In the genomic region with DNA sequence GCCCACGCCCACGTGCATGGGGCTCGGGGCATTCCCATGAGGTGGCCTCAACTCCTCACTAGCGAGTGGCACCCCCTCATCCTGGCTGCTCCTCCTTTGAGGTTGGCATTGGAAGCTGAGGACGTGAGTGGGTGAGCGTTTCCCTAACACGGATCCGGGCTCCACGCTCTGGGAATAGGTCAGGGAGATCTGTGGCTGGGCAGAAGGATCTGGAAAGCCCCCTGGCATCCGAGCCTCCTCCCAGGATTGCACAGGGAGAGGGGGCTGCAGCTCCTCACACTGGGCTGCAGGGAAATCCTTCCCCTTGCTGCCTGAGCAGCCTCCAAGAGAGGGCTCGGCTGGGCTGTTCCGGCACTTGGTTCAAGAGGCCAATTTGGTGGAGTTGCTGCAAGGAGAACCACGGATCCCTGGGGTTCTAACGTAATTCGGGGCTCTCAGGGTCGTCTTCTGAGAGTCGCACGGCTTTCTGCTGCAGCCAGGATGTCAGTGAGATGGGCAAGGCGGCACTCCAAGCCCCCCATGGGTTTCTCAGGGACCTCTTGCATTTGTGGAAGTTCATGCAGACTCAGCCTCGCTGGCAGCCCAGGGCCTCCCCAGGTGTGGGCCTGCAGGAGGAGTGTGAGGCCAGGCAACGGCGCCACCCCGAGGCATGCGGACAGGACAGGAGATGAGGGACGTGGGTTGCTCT, we compare ENCODE assay signal across 24 cellular contexts.
"Had no signal": no experiment of that assay in that cellular context is flagged by ENCODE, and none has a peak within 500 bp of the region (broad histone marks: within the 10 kb centered on the region; RNA-seq: fewer than 3 reads in every experiment).

No MANE protein-coding gene starts in this region.

- H3K9me3 Mint-ChIP-seq: activated CD4-positive, alpha-beta T cell treated with anti-CD3 and anti-CD28 coated beads, Interleukin-2, amount 10 ng/mL, durations not matched to agents 7 days and 5 days; activated naive CD4-positive, alpha-beta T cell treated with anti-CD3 and anti-CD28 coated beads, Interleukin-2, amount 50 U/mL, for 24 hours; central memory CD8-positive, alpha-beta T cell; naive thymus-derived CD4-positive, alpha-beta T cell; stimulated activated effector memory CD8-positive, alpha-beta T cell treated with anti-CD3 and anti-CD28 coated beads, Interleukin-12 subunit alpha, Interleukin-12 subunit beta, amount 100 ng/mL, for 72 hours; T-cell; T-helper 2 cell treated with Interferon-gamma antibody and Interleukin-4, amounts not matched to agents 5 μg/mL and 100 μg/mL, for 36 hours had no signal

- H3K27ac ChIP-seq: adrenal gland, coronary artery, epithelial cell of prostate, heart left ventricle, pancreas, skin epidermis, stomach, suprapubic skin, WERI-Rb-1 had no signal

- H3K36me3 Mint-ChIP-seq: activated naive CD4-positive, alpha-beta T cell treated with anti-CD3 and anti-CD28 coated beads, Interleukin-2, amount 50 U/mL, for 24 hours; naive thymus-derived CD4-positive, alpha-beta T cell; stimulated activated effector memory CD8-positive, alpha-beta T cell treated with anti-CD3 and anti-CD28 coated beads, Interleukin-12 subunit alpha, Interleukin-12 subunit beta, amount 100 ng/mL, for 72 hours; T-cell had no signal

- H3K27ac Mint-ChIP-seq: activated CD4-positive, alpha-beta T cell treated with anti-CD3 and anti-CD28 coated beads, Interleukin-2, amount 10 ng/mL, durations not matched to agents 7 days and 5 days; activated naive CD4-positive, alpha-beta T cell treated with anti-CD3 and anti-CD28 coated beads, Interleukin-2, amount 50 U/mL, for 24 hours; naive thymus-derived CD4-positive, alpha-beta T cell; stimulated activated effector memory CD8-positive, alpha-beta T cell treated with anti-CD3 and anti-CD28 coated beads, Interleukin-12 subunit alpha, Interleukin-12 subunit beta, amount 100 ng/mL, for 72 hours; T-cell; T-helper 2 cell treated with Interferon-gamma antibody and Interleukin-4, amounts not matched to agents 5 μg/mL and 100 μg/mL, for 36 hours had no signal

- H3K27me3 Mint-ChIP-seq: activated CD4-positive, alpha-beta T cell treated with anti-CD3 and anti-CD28 coated beads, Interleukin-2, amount 10 ng/mL, durations not matched to agents 7 days and 5 days; activated naive CD4-positive, alpha-beta T cell treated with anti-CD3 and anti-CD28 coated beads, Interleukin-2, amount 50 U/mL, for 24 hours; central memory CD8-positive, alpha-beta T cell; naive thymus-derived CD4-positive, alpha-beta T cell; T-cell had no signal

- H3K4me3 ChIP-seq: adrenal gland, coronary artery, heart left ventricle, lung, pancreas, skin epidermis, stomach, suprapubic skin, tibial nerve had no signal

- H3K27me3 ChIP-seq: adrenal gland, pancreas, stomach, suprapubic skin, tibial nerve had no signal

- H3K9me3 ChIP-seq: adrenal gland, heart left ventricle, pancreas, suprapubic skin, tibial nerve had no signal

- H3K36me3 ChIP-seq: adrenal gland, heart left ventricle, pancreas, stomach, suprapubic skin had no signal

- H3K4me1 ChIP-seq: adrenal gland, heart left ventricle, pancreas, stomach had no signal

- H3K4me3 Mint-ChIP-seq: activated CD4-positive, alpha-beta T cell treated with anti-CD3 and anti-CD28 coated beads, Interleukin-2, amount 10 ng/mL, durations not matched to agents 7 days and 5 days; activated naive CD4-positive, alpha-beta T cell treated with anti-CD3 and anti-CD28 coated beads, Interleukin-2, amount 50 U/mL, for 24 hours; central memory CD8-positive, alpha-beta T cell; naive thymus-derived CD4-positive, alpha-beta T cell; stimulated activated effector memory CD8-positive, alpha-beta T cell treated with anti-CD3 and anti-CD28 coated beads, Interleukin-12 subunit alpha, Interleukin-12 subunit beta, amount 100 ng/mL, for 72 hours; T-cell; T-helper 2 cell treated with Interferon-gamma antibody and Interleukin-4, amounts not matched to agents 5 μg/mL and 100 μg/mL, for 36 hours had no signal

- DNase-seq: activated CD4-positive, alpha-beta T cell treated with anti-CD3 and anti-CD28 coated beads, Interleukin-2, amount 10 ng/mL, durations not matched to agents 7 days and 5 days; activated CD4-positive, CD25-positive, alpha-beta regulatory T cell treated with anti-CD3 and anti-CD28 coated beads, Interleukin-2, amount 50 U/mL, for 72 hours; activated T-cell treated with anti-CD3 and anti-CD28 coated beads, Interleukin-2, amount 50 U/mL, for 48 hours; adrenal gland; islet precursor cell; naive thymus-derived CD4-positive, alpha-beta T cell; stimulated activated CD4-positive, alpha-beta T cell treated with anti-CD3 and anti-CD28 coated beads, Interleukin-2, amount 100 ng/mL, for 24 hours; stomach; T-cell; WERI-Rb-1 had no signal

- H3K4me1 Mint-ChIP-seq: activated CD4-positive, alpha-beta T cell treated with anti-CD3 and anti-CD28 coated beads, Interleukin-2, amount 10 ng/mL, durations not matched to agents 7 days and 5 days; activated naive CD4-positive, alpha-beta T cell treated with anti-CD3 and anti-CD28 coated beads, Interleukin-2, amount 50 U/mL, for 24 hours; central memory CD8-positive, alpha-beta T cell; naive thymus-derived CD4-positive, alpha-beta T cell; stimulated activated effector memory CD8-positive, alpha-beta T cell treated with anti-CD3 and anti-CD28 coated beads, Interleukin-12 subunit alpha, Interleukin-12 subunit beta, amount 100 ng/mL, for 72 hours; T-cell had no signal

- ATAC-seq: heart left ventricle; left colon; naive thymus-derived CD4-positive, alpha-beta T cell; pancreas; right cardiac atrium; stimulated activated effector memory CD8-positive, alpha-beta T cell treated with anti-CD3 and anti-CD28 coated beads, Interleukin-12 subunit alpha, Interleukin-12 subunit beta, amount 100 ng/mL, for 72 hours; T-cell had no signal
